ENCODE assay signal across 2 cellular contexts in the genomic region with DNA sequence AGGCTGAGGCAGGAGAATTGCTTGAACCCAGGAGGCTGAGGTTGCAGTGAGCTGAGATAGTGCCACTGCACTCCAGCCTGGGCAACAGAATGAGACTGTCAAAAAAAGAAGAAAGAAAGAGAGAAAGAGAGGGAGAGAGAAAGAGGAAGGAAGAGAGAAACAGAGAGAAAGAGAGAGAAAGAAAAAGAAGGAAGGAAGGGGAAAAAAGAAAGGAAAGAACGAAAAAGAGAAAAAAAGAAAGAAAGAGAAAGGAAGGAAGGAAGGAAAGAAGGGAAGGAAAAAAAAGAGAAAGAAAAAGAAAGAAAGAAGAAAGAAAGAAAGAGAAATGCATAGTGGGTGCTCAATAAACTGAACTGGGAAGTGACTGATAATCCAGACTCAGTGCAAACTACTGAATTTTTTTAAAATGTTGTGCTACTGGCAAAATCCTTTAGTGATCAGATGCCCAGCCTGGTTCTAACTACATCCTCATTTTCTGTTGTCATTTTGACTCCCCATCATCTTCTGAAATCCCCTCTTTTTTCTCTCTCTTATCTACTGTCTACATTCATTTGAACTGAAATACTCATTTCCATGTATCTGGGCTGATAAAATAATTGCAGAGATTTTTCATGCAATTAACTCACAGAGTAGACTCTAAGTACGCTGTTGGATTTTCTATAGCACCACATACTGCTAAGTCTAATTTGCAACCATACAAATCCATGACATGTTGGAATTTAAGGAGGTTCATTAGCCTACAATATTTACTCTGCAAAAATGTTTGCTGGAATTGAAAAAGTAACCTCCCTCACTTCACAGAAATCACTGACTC.
TF ChIP-seq lines count a peak whose summit lies in the region.

No MANE protein-coding gene starts in this region.

TF ChIP-seq in GM23338, 12 proteins besides CTCF, POLR2A, EP300 and RAD21 (continued from another document and continues in another):
- TF ChIP-seq, protein P1, sequence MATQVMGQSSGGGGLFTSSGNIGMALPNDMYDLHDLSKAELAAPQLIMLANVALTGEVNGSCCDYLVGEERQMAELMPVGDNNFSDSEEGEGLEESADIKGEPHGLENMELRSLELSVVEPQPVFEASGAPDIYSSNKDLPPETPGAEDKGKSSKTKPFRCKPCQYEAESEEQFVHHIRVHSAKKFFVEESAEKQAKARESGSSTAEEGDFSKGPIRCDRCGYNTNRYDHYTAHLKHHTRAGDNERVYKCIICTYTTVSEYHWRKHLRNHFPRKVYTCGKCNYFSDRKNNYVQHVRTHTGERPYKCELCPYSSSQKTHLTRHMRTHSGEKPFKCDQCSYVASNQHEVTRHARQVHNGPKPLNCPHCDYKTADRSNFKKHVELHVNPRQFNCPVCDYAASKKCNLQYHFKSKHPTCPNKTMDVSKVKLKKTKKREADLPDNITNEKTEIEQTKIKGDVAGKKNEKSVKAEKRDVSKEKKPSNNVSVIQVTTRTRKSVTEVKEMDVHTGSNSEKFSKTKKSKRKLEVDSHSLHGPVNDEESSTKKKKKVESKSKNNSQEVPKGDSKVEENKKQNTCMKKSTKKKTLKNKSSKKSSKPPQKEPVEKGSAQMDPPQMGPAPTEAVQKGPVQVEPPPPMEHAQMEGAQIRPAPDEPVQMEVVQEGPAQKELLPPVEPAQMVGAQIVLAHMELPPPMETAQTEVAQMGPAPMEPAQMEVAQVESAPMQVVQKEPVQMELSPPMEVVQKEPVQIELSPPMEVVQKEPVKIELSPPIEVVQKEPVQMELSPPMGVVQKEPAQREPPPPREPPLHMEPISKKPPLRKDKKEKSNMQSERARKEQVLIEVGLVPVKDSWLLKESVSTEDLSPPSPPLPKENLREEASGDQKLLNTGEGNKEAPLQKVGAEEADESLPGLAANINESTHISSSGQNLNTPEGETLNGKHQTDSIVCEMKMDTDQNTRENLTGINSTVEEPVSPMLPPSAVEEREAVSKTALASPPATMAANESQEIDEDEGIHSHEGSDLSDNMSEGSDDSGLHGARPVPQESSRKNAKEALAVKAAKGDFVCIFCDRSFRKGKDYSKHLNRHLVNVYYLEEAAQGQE (IDR thresholded peaks at IDR 0.05; ENCODE audit: unreplicated experiment) = no peak
- TF ChIP-seq STAT1 (IDR thresholded peaks at IDR 0.05; ENCODE audit: unreplicated experiment) (no peak), POLR2AphosphoS5 (IDR thresholded peaks at IDR 0.05; ENCODE audit: low read depth) (no peak), JUNB (IDR thresholded peaks at IDR 0.05; ENCODE audit: unreplicated experiment) (no peak), CREB1 (CRISPR knock-in tag; IDR thresholded peaks at IDR 0.05; ENCODE audit: low read depth) (no peak), ZNF114 (CRISPR knock-in tag; IDR thresholded peaks at IDR 0.05) (no peak), EZH2 (IDR thresholded peaks at IDR 0.05; ENCODE audit: low read depth, unreplicated experiment) (no peak), EZH2phosphoT487 (IDR thresholded peaks at IDR 0.05; ENCODE audit: unreplicated experiment) (no peak), NANOG (IDR thresholded peaks at IDR 0.05; ENCODE audit: borderline replicate concordance) (no peak)
- TF ChIP-seq, protein P2, sequence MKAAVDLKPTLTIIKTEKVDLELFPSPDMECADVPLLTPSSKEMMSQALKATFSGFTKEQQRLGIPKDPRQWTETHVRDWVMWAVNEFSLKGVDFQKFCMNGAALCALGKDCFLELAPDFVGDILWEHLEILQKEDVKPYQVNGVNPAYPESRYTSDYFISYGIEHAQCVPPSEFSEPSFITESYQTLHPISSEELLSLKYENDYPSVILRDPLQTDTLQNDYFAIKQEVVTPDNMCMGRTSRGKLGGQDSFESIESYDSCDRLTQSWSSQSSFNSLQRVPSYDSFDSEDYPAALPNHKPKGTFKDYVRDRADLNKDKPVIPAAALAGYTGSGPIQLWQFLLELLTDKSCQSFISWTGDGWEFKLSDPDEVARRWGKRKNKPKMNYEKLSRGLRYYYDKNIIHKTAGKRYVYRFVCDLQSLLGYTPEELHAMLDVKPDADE (IDR thresholded peaks at IDR 0.05) = no peak

TF ChIP-seq in K562, 482 proteins besides CTCF, POLR2A, EP300 and RAD21 (continued from another document):
- TF ChIP-seq, protein P3, sequence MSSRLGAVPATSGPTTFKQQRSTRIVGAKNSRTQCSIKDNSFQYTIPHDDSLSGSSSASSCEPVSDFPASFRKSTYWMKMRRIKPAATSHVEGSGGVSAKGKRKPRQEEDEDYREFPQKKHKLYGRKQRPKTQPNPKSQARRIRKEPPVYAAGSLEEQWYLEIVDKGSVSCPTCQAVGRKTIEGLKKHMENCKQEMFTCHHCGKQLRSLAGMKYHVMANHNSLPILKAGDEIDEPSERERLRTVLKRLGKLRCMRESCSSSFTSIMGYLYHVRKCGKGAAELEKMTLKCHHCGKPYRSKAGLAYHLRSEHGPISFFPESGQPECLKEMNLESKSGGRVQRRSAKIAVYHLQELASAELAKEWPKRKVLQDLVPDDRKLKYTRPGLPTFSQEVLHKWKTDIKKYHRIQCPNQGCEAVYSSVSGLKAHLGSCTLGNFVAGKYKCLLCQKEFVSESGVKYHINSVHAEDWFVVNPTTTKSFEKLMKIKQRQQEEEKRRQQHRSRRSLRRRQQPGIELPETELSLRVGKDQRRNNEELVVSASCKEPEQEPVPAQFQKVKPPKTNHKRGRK (tag; IDR thresholded peaks at IDR 0.05) = peak; percentile 99
- TF ChIP-seq, protein P4, sequence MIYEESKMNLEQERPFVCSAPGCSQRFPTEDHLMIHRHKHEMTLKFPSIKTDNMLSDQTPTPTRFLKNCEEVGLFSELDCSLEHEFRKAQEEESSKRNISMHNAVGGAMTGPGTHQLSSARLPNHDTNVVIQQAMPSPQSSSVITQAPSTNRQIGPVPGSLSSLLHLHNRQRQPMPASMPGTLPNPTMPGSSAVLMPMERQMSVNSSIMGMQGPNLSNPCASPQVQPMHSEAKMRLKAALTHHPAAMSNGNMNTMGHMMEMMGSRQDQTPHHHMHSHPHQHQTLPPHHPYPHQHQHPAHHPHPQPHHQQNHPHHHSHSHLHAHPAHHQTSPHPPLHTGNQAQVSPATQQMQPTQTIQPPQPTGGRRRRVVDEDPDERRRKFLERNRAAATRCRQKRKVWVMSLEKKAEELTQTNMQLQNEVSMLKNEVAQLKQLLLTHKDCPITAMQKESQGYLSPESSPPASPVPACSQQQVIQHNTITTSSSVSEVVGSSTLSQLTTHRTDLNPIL (CRISPR knock-in tag; IDR thresholded peaks at IDR 0.05) = no peak
- TF ChIP-seq HDAC1 (IDR thresholded peaks at IDR 0.05) (0 out of 4 replicates have a peak, but pooled peaks of 1 of the 2 experiments have one; percentile 17), ZNF79 (CRISPR knock-in tag; IDR thresholded peaks at IDR 0.05; ENCODE audit: low read depth) (no peak), CBX3 (IDR thresholded peaks at IDR 0.05; ENCODE audit: borderline replicate concordance in 1 of 2, low read length in 2 of 2) (no peak), EP400 (IDR thresholded peaks at IDR 0.05) (no peak), KDM1A (IDR thresholded peaks at IDR 0.05) (peak; percentile 73 to 83), U2AF2 (optimal IDR thresholded peaks at IDR 0.05; ENCODE audit: low read depth, low read length) (peak; percentile 94), DACH1 (IDR thresholded peaks at IDR 0.05; ENCODE audit: partially characterized antibody) (no peak), NCOA4 (IDR thresholded peaks at IDR 0.05; ENCODE audit: partially characterized antibody) (peak; percentile 18), CREM (IDR thresholded peaks at IDR 0.05; ENCODE audit: low read depth) (no peak), ZSCAN32 (CRISPR knock-in tag; IDR thresholded peaks at IDR 0.05) (no peak), MTA1 (IDR thresholded peaks at IDR 0.05; ENCODE audit: borderline replicate concordance) (peak; percentile 63; the same call in 1 of the 2 replicates), BCOR (IDR thresholded peaks at IDR 0.05) (peak; percentile 42; the same call in 1 of the 2 replicates)
- TF ChIP-seq, protein P5, sequence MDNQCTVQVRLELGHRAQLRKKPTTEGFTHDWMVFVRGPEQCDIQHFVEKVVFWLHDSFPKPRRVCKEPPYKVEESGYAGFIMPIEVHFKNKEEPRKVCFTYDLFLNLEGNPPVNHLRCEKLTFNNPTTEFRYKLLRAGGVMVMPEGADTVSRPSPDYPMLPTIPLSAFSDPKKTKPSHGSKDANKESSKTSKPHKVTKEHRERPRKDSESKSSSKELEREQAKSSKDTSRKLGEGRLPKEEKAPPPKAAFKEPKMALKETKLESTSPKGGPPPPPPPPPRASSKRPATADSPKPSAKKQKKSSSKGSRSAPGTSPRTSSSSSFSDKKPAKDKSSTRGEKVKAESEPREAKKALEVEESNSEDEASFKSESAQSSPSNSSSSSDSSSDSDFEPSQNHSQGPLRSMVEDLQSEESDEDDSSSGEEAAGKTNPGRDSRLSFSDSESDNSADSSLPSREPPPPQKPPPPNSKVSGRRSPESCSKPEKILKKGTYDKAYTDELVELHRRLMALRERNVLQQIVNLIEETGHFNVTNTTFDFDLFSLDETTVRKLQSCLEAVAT (IDR thresholded peaks at IDR 0.05) = 0 out of 4 replicates have a peak, but pooled peaks of 1 of the 2 experiments have one; percentile 17
